ENCODE assay signal across 8 cellular contexts in the genomic region with DNA sequence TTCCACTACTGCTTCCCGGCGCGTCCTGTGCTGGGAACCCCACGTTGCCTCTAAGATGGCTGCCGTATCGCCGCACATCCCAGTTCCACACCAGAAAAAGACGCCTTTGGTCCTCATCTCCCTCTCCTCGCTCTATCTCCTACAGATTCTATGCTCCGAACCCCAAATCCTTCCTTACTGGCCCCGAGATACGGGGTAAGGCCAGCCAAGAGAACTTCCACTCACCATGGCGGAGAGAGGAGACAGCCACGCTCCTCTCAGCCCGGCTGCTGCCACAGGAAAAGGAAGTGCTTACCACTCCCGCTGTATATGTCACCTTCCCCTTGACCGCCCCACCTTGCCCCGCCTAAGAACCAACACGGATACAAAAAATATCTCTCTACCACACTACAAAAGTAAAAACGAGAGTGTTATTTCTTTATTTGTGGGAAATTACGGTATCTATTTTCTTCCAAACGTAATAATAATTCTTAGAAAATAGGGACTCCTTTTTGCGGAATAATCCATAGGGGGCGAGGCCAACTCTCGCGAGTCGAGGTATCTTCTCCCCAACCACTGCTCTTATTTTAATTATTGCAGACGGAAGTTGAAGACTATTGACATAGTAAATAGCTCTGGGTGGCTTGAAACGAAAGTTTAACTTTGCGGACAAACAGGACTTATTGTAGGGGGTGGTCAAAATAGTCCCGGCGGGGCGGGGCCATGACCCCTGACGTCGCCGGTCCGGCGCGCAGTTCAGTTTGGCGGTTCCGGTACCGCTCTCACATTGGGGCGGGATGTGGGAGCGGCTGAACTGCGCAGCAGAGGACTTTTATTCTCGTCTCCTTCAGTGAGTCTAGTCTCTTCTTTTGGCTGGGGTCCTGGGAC. TPM values are rescaled to one million over a fixed set of nuclear protein-coding genes. Genes with fewer than 3 reads are reported as not detected.
A peak's percentile ranks its signal among the peaks of the same experiment; 100 is the strongest.
DNase-seq lines count a peak whose midpoint lies in the region; ATAC-seq and TF ChIP-seq lines count a peak whose summit lies in the region.

TSS of gene RPL4 (minus strand) at position 293 of the 867 bp plus-strand sequence. CDS start at position 228, 65 bp downstream.
TSS of gene ZWILCH (plus strand) at position 764 of the 867 bp plus-strand sequence. CDS start at position 777, 13 bp downstream.

- no peaks in the 10 kb centered on the region for H3K27me3 Mint-ChIP-seq in T-helper 17 cell

- ATAC-seq in HG02588 (IDR thresholded peaks at IDR 0.05; ENCODE audit: unreplicated experiment) (peak; percentile 68), T-helper 17 cell (peak; percentile 88)

- peaks cover 0 to 29% of the 10 kb centered on the region in 2 donors for H3K4me1 ChIP-seq in right atrium auricular region
- H3K4me1 ChIP-seq in vagina = peaks cover 26% of the 10 kb centered on the region

- H3K4me3 ChIP-seq in GM12864 (ENCODE audit: low read depth, low read length) (peak within 1 kb of the TSS; percentile 80), right atrium auricular region (peak within 1 kb of the TSS; percentile 91 to 92), vagina (peak within 1 kb of the TSS; percentile 88 to 95)

- DNase-seq in GM12864 (ENCODE audit: low read depth) = peak; percentile 89
- DNase-seq in NCI-H1092 treated with DMSO at 0.1 percent for 48 hours (lab: John Stamatoyannopoulos, UW) = peak; percentile 65
- DNase-seq in T-helper 17 cell = peak; percentile 73 to 76 (median 75)
- DNase-seq in right atrium auricular region (ENCODE audit: low spot score) = peak; percentile 82
- peak; percentile 77 for DNase-seq in putamen (ENCODE audit: low spot score)
- DNase-seq in vagina (ENCODE audit: extremely low spot score in 2 of 2) = no peak

- H3K36me3 ChIP-seq in right atrium auricular region (peaks cover 36% of the 10 kb centered on the region), vagina (peaks cover 0 to 36% of the 10 kb centered on the region in 2 donors)

- H3K27me3 ChIP-seq in right atrium auricular region (no peaks in the 10 kb centered on the region), vagina (no peaks in the 10 kb centered on the region)

- H3K27ac ChIP-seq in angular gyrus (ENCODE audit: low read depth, low read length) (peak within 1 kb of the TSS; percentile 90), right atrium auricular region (peak within 1 kb of the TSS; percentile 88 to 93), vagina (peak within 1 kb of the TSS; percentile 83)

- peak within 1 kb of the TSS; percentile 99 for H3K4me3 Mint-ChIP-seq in T-helper 17 cell

- H3K27ac Mint-ChIP-seq in T-helper 17 cell = peak within 1 kb of the TSS; percentile 99

- no peaks in the 10 kb centered on the region for H3K9me3 ChIP-seq in T-helper 17 cell (ENCODE audit: control insufficient read depth, low read length, poor library complexity, severe bottlenecking)
- no peaks in the 10 kb centered on the region for H3K9me3 ChIP-seq in right atrium auricular region
- H3K9me3 ChIP-seq in vagina = no peaks in the 10 kb centered on the region

- intact Hi-C loops in vagina (cut with DNase I) = no loop called here

- TF ChIP-seq CTCF in GM12864 (IDR thresholded peaks at IDR 0.05; ENCODE audit: low read depth, low read length, missing control alignments) = no peak
- TF ChIP-seq CTCF in right atrium auricular region (IDR thresholded peaks at IDR 0.05) = no peak
- peak in 2 of 3 experiments; percentile 8 to 14 for TF ChIP-seq CTCF in vagina (IDR thresholded peaks at IDR 0.05)

- H3K4me1 Mint-ChIP-seq in T-helper 17 cell = peaks cover 32% of the 10 kb centered on the region

- H3K36me3 Mint-ChIP-seq in T-helper 17 cell (ENCODE audit: low read depth) = peaks cover 9% of the 10 kb centered on the region

- TF ChIP-seq POLR2A in vagina (IDR thresholded peaks at IDR 0.05) = peak in 1 of 2 donors; percentile 84

RNA-seq across cellular contexts. Expression of gene RPL4, which starts in this region (rescaled TPM):
- total RNA-seq in T-helper 17 cell = 1,000 to 10,000 TPM; 3,651 to 3,689 TPM
- 1,000 to 10,000 TPM; 2,054 to 2,622 TPM for total RNA-seq in right atrium auricular region
- total RNA-seq in vagina = 3,670 TPM

RNA-seq across cellular contexts. Expression of gene ZWILCH, which starts in this region (rescaled TPM):
- total RNA-seq in T-helper 17 cell = 10 to 100 TPM in 1 of 2 donors, 1 to 10 TPM in 1; 5.6 to 10.5 TPM
- under 1 TPM; 0.89 to 0.98 TPM for total RNA-seq in right atrium auricular region
- total RNA-seq in vagina = 2.2 TPM

Comparison
In these comparisons a context has a peak if more than half of its experiments do, and no peak if none do; other contexts are left out.
1. DNase-seq: peak in GM12864 (single experiment), NCI-H1092 treated with DMSO at 0.1 percent for 48 hours (single experiment), T-helper 17 cell (3 of 3), right atrium auricular region (single experiment) and putamen (single experiment); none in vagina (0 of 2).
2. CTCF ChIP-seq: peak in vagina (2 of 3); none in GM12864 (single experiment) and right atrium auricular region (0 of 2).
3. Peak in every context shown above with its lines, with median percentiles within 50 percentile points of each other: H3K4me3 ChIP-seq and H3K27ac ChIP-seq.